In the genomic region with DNA sequence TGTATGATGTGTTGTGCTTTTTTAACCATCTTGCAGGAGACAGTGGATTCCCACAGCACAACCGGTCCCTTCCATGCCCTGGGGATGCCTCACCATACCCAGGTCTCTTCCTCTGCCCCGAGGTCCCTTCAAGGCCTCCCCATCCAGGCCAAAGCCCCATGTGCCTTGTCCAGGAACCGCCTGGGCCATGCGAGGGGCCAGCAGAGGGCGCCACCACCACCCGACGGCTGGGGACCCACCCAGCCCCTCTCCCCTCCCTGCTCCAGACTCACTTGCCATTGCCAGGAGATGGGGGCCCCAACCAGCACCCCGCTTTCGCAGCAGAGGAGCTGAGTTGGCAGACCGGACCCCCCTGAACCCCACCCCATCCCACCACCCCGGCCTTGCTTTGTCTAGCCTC, we compare ENCODE assay signal across 15 cellular contexts.
DNase-seq lines count a peak whose midpoint lies in the region; ATAC-seq and TF ChIP-seq lines count a peak whose summit lies in the region.
"Had no signal": no experiment of that assay in that cellular context is flagged by ENCODE, and none has a peak within 500 bp of the region (broad histone marks: within the 10 kb centered on the region; RNA-seq: fewer than 3 reads in every experiment).

No MANE protein-coding gene starts in this region.

- DNase-seq in activated naive CD8-positive, alpha-beta T cell treated with anti-CD3 and anti-CD28 coated beads, Interleukin-2, amount 50 U/mL, for 24 hours, result peak; percentile 13
- DNase-seq in activated naive CD8-positive, alpha-beta T cell treated with anti-CD3 and anti-CD28 coated beads for 36 hours, result no peak
- peak; percentile 62 for DNase-seq in WERI-Rb-1
- no peak for DNase-seq in pons (ENCODE audit: low spot score)
- DNase-seq in GF-D8 (lab: John Stamatoyannopoulos, UW), result no peak
- no peak for DNase-seq in head of caudate nucleus
- DNase-seq: GM23248, NCI-H1436 treated with DMSO at 0.1 percent for 48 hours, SW 1271 had no signal

- peak; percentile 79 for TF ChIP-seq CTCF in WERI-Rb-1 (IDR thresholded peaks at IDR 0.05; ENCODE audit: low read depth, low read length)

- H3K27me3 Mint-ChIP-seq in activated naive CD8-positive, alpha-beta T cell treated with anti-CD3 and anti-CD28 coated beads, Interleukin-2, amount 50 U/mL, for 24 hours, result no peaks in the 10 kb centered on the region
- H3K27me3 Mint-ChIP-seq in activated naive CD8-positive, alpha-beta T cell treated with anti-CD3 and anti-CD28 coated beads for 36 hours, result no peaks in the 10 kb centered on the region
- H3K27me3 Mint-ChIP-seq in stimulated activated memory B cell treated with anti-CD40 and anti-IgM and Interleukin-4, amounts not matched to agents 10 μg/mL and 1 μg/mL and 100 μg/mL, for 72 hours, result no peaks in the 10 kb centered on the region

- H3K27ac ChIP-seq in WERI-Rb-1, result no peak overlapping the region
- H3K27ac ChIP-seq: breast epithelium, GM23248, neutrophil had no signal

- no peaks in the 10 kb centered on the region for H3K4me1 Mint-ChIP-seq in activated naive CD8-positive, alpha-beta T cell treated with anti-CD3 and anti-CD28 coated beads, Interleukin-2, amount 50 U/mL, for 24 hours
- no peaks in the 10 kb centered on the region for H3K4me1 Mint-ChIP-seq in activated naive CD8-positive, alpha-beta T cell treated with anti-CD3 and anti-CD28 coated beads for 36 hours
- no peaks in the 10 kb centered on the region for H3K4me1 Mint-ChIP-seq in stimulated activated memory B cell treated with anti-CD40 and anti-IgM and Interleukin-4, amounts not matched to agents 10 μg/mL and 1 μg/mL and 100 μg/mL, for 72 hours

- H3K36me3 ChIP-seq in WERI-Rb-1, result no peaks in the 10 kb centered on the region
- H3K36me3 ChIP-seq: breast epithelium, neutrophil had no signal

- H3K9me3 ChIP-seq in WERI-Rb-1 (ENCODE audit: severe bottlenecking), result no peaks in the 10 kb centered on the region

- H3K27ac Mint-ChIP-seq in activated naive CD8-positive, alpha-beta T cell treated with anti-CD3 and anti-CD28 coated beads, Interleukin-2, amount 50 U/mL, for 24 hours, result no peak overlapping the region
- H3K27ac Mint-ChIP-seq in activated naive CD8-positive, alpha-beta T cell treated with anti-CD3 and anti-CD28 coated beads for 36 hours, result no peak overlapping the region
- no peak overlapping the region for H3K27ac Mint-ChIP-seq in stimulated activated memory B cell treated with anti-CD40 and anti-IgM and Interleukin-4, amounts not matched to agents 10 μg/mL and 1 μg/mL and 100 μg/mL, for 72 hours

- no peak for ATAC-seq in activated naive CD8-positive, alpha-beta T cell treated with anti-CD3 and anti-CD28 coated beads, Interleukin-2, amount 50 U/mL, for 24 hours
- ATAC-seq in GM21786 (IDR thresholded peaks at IDR 0.05; ENCODE audit: unreplicated experiment), result peak; percentile 58
- peak; percentile 21 for ATAC-seq in stimulated activated memory B cell treated with anti-CD40 and anti-IgM and Interleukin-4, amounts not matched to agents 10 μg/mL and 1 μg/mL and 100 μg/mL, for 72 hours

- H3K9me3 Mint-ChIP-seq in activated naive CD8-positive, alpha-beta T cell treated with anti-CD3 and anti-CD28 coated beads, Interleukin-2, amount 50 U/mL, for 24 hours, result no peaks in the 10 kb centered on the region
- H3K9me3 Mint-ChIP-seq in activated naive CD8-positive, alpha-beta T cell treated with anti-CD3 and anti-CD28 coated beads for 36 hours, result no peaks in the 10 kb centered on the region
- no peaks in the 10 kb centered on the region for H3K9me3 Mint-ChIP-seq in stimulated activated memory B cell treated with anti-CD40 and anti-IgM and Interleukin-4, amounts not matched to agents 10 μg/mL and 1 μg/mL and 100 μg/mL, for 72 hours

- no peaks in the 10 kb centered on the region for H3K36me3 Mint-ChIP-seq in activated naive CD8-positive, alpha-beta T cell treated with anti-CD3 and anti-CD28 coated beads, Interleukin-2, amount 50 U/mL, for 24 hours (ENCODE audit: low read depth)
- H3K36me3 Mint-ChIP-seq in activated naive CD8-positive, alpha-beta T cell treated with anti-CD3 and anti-CD28 coated beads for 36 hours, result no peaks in the 10 kb centered on the region
- H3K36me3 Mint-ChIP-seq in stimulated activated memory B cell treated with anti-CD40 and anti-IgM and Interleukin-4, amounts not matched to agents 10 μg/mL and 1 μg/mL and 100 μg/mL, for 72 hours, result no peaks in the 10 kb centered on the region

- no peak overlapping the region for H3K4me3 Mint-ChIP-seq in activated naive CD8-positive, alpha-beta T cell treated with anti-CD3 and anti-CD28 coated beads, Interleukin-2, amount 50 U/mL, for 24 hours
- H3K4me3 Mint-ChIP-seq in activated naive CD8-positive, alpha-beta T cell treated with anti-CD3 and anti-CD28 coated beads for 36 hours, result no peak overlapping the region
- no peak overlapping the region for H3K4me3 Mint-ChIP-seq in stimulated activated memory B cell treated with anti-CD40 and anti-IgM and Interleukin-4, amounts not matched to agents 10 μg/mL and 1 μg/mL and 100 μg/mL, for 72 hours

- H3K4me3 ChIP-seq in WERI-Rb-1 (ENCODE audit: low read depth, low read length), result no peak overlapping the region
- H3K4me3 ChIP-seq: breast epithelium, GM23248, lung, smooth muscle cell had no signal

- no peaks in the 10 kb centered on the region for H3K27me3 ChIP-seq in WERI-Rb-1 (ENCODE audit: insufficient read depth, low read depth, severe bottlenecking)
- H3K27me3 ChIP-seq: breast epithelium, neutrophil had no signal

- intact Hi-C loops in head of caudate nucleus (cut with DNase I), result no loop called here

Comparison
In these comparisons a context has a peak if more than half of its experiments do, and no peak if none do; other contexts are left out.
1. DNase-seq: peak in activated naive CD8-positive, alpha-beta T cell treated with anti-CD3 and anti-CD28 coated beads, Interleukin-2, amount 50 U/mL, for 24 hours (single experiment) and WERI-Rb-1 (single experiment); none in activated naive CD8-positive, alpha-beta T cell treated with anti-CD3 and anti-CD28 coated beads for 36 hours (single experiment), pons (single experiment), GF-D8 (single experiment) and head of caudate nucleus (0 of 42).